Comparison of ENCODE assay signal across 8 cellular contexts in genomic region chr3:69439683-69440270, GRCh38. TPM values are rescaled to one million over a fixed set of nuclear protein-coding genes. Genes with fewer than 3 reads are reported as not detected.
DNase-seq lines count a peak whose midpoint lies in the region; ATAC-seq, FAIRE-seq and TF ChIP-seq lines count a peak whose summit lies in the region.

No MANE protein-coding gene starts in this region.

- H3K27ac ChIP-seq in GM23248 = no peak overlapping the region
- H3K27ac ChIP-seq in keratinocyte (ENCODE audit: control insufficient read depth, insufficient read depth, low read length) = no peak overlapping the region

- H3K9me2 ChIP-seq in GM23248 (ENCODE audit: insufficient read depth) = no peaks in the 10 kb centered on the region

- no peak for FAIRE-seq in keratinocyte (lab: Jason Lieb, UNC)

- 0% methylated on average over 1 of the region's 1 CpG for WGBS in GM23248 (ENCODE audit: low coverage in 1 of 2, low lambda C conversion rate in 2 of 2, missing lambda C conversion rate in 2 of 2), 2 experiments

- no peaks in the 10 kb centered on the region for H3K9me3 ChIP-seq in GM23248 (ENCODE audit: low read depth)
- no peaks in the 10 kb centered on the region for H3K9me3 ChIP-seq in keratinocyte (ENCODE audit: control insufficient read depth, low read depth, low read length)

- H4K20me1 ChIP-seq in GM23248 (ENCODE audit: insufficient read depth) (no peaks in the 10 kb centered on the region), keratinocyte (ENCODE audit: control insufficient read depth, extremely low read depth, insufficient read depth, low read length) (peaks cover 3% of the 10 kb centered on the region)

- H3K4me1 ChIP-seq in GM23248 (ENCODE audit: insufficient read depth) (no peaks in the 10 kb centered on the region), keratinocyte (ENCODE audit: control insufficient read depth, extremely low read depth, insufficient read depth, low read length) (peaks cover 5% of the 10 kb centered on the region)

- dilution Hi-C loops in keratinocyte (cut with MboI; ENCODE audit: extremely low pct_ligation_motif_present, low sequenced_read_pairs) = no loop called here

- H3K79me2 ChIP-seq in GM23248 (ENCODE audit: insufficient read depth) (no peaks in the 10 kb centered on the region), keratinocyte (ENCODE audit: control insufficient read depth, insufficient read depth, low read length) (peaks cover 91% of the 10 kb centered on the region)

- TF ChIP-seq CTCF in AG09309 (IDR thresholded peaks at IDR 0.05; ENCODE audit: control insufficient read depth, insufficient read depth, low read depth, low read length, missing control alignments) (peak; percentile 70), astrocyte of the cerebellum (IDR thresholded peaks at IDR 0.05; ENCODE audit: low read depth, low read length, missing control alignments) (peak; percentile 61), keratinocyte (optimal IDR thresholded peaks at IDR 0.05 in 1 of 3, IDR thresholded peaks at IDR 0.05 in 1 of 3, conservative IDR thresholded peaks at IDR 0.05 in 1 of 3; ENCODE audit: extremely low read depth in 1 of 3, insufficient read depth in 2 of 3, low read length in 3 of 3) (peak in 2 of 3 experiments; percentile 47)

- peak overlapping the region; percentile 46 for H2AFZ ChIP-seq in GM23248
- no peak overlapping the region for H2AFZ ChIP-seq in keratinocyte (ENCODE audit: control insufficient read depth, low read length)

- no peak overlapping the region for H3K9ac ChIP-seq in GM23248
- H3K9ac ChIP-seq in keratinocyte (ENCODE audit: control insufficient read depth, extremely low read depth, insufficient read depth, low read length) = no peak overlapping the region

- DNase-seq in AG09309 (ENCODE audit: low read depth) = no peak
- peak; percentile 62 for DNase-seq in GM23248
- no peak for DNase-seq in astrocyte of the cerebellum (ENCODE audit: low read depth)
- no peak for DNase-seq in keratinocyte (ENCODE audit: low read depth, low spot score)
- no peak for DNase-seq in NCI-H446 (lab: John Stamatoyannopoulos, UW)
- no peak for DNase-seq in middle frontal gyrus (ENCODE audit: extremely low spot score, low spot score)

- H3K27me3 ChIP-seq in GM23248 (replicated peaks; ENCODE audit: insufficient read depth) = no peaks in the 10 kb centered on the region; the same call in 1 of the 2 replicates
- H3K27me3 ChIP-seq in keratinocyte (ENCODE audit: control insufficient read depth, extremely low read depth, insufficient read depth, low read length) = no peaks in the 10 kb centered on the region

- H3K4me3 ChIP-seq in AG09309 (ENCODE audit: control insufficient read depth, low read depth, low read length) = no peak overlapping the region
- peak overlapping the region; percentile 33; the same call in 1 of the 2 replicates for H3K4me3 ChIP-seq in GM23248
- H3K4me3 ChIP-seq in astrocyte of the cerebellum (ENCODE audit: low read depth, low read length) = no peak overlapping the region
- no peak overlapping the region for H3K4me3 ChIP-seq in keratinocyte (ENCODE audit: control insufficient read depth in 2 of 3, extremely low read depth in 1 of 3, insufficient read depth in 2 of 3, low read depth in 1 of 3, low read length in 3 of 3)

- no peak for ATAC-seq in HG02623 (IDR thresholded peaks at IDR 0.05; ENCODE audit: unreplicated experiment)
- ATAC-seq in HG02973 (IDR thresholded peaks at IDR 0.05; ENCODE audit: unreplicated experiment) = no peak

- peaks cover 2% of the 10 kb centered on the region for H3K9me1 ChIP-seq in keratinocyte (ENCODE audit: control insufficient read depth, extremely low read depth, insufficient read depth, low read length)

- H3K4me2 ChIP-seq in GM23248 (ENCODE audit: unreplicated experiment) (no peak overlapping the region), keratinocyte (ENCODE audit: control insufficient read depth, extremely low read depth, insufficient read depth, low read depth, low read length) (no peak overlapping the region)

- H3F3A ChIP-seq in GM23248 (ENCODE audit: insufficient read depth) = no peaks in the 10 kb centered on the region

- H3K36me3 ChIP-seq in GM23248 (ENCODE audit: low read depth) = no peaks in the 10 kb centered on the region
- no peaks in the 10 kb centered on the region for H3K36me3 ChIP-seq in keratinocyte (ENCODE audit: control insufficient read depth in 2 of 2, extremely low read depth in 1 of 2, insufficient read depth in 2 of 2, low read length in 2 of 2)

- in situ Hi-C loops in GM23248 (cut with MboI) (no loop called here), astrocyte of the cerebellum (cut with HindIII; ENCODE audit: low sequenced_read_pairs) (no loop called here)

RNA-seq across cellular contexts. Expression of gene FRMD4B, which starts 53.9 kb away (rescaled TPM):
- not detected in 2 replicates for total RNA-seq in GM23248 (2014; rRNA removed; shearing (Covaris generic))
- 0.06 TPM in 1 of 2 replicates, not detected in the other for polyA plus RNA-seq in GM23248 (2016; fragmentation: Nextera tagmentation; extraction: Ambion mirVana)
- polyA plus RNA-seq in keratinocyte = 34.7 to 48.3 TPM (median 48.0 TPM) in 3 replicates
- 27.1 TPM for polyA plus RNA-seq in keratinocyte (2011; ENCODE audit: low read depth)
- polyA plus RNA-seq in keratinocyte (2011; cell fraction: cytosol; rRNA removed) = 24.3 and 38.0 TPM in 2 replicates
- 57.8 and 61.8 TPM in 2 replicates for polyA plus RNA-seq in keratinocyte (2011; cell fraction: nucleus; rRNA removed)
- polyA plus RNA-seq in keratinocyte (2012; ENCODE audit: low replicate concordance) = 34.0 and 37.6 TPM in 2 replicates
- 49.1 to 82.5 TPM (median 65.5 TPM) in 3 replicates for polyA minus RNA-seq in keratinocyte
- polyA minus RNA-seq in keratinocyte (2011; cell fraction: cytosol; rRNA and poly(A)+ RNA removed) = 30.9 TPM
- 75.4 and 151 TPM in 2 replicates for polyA minus RNA-seq in keratinocyte (2011; cell fraction: nucleus; rRNA and poly(A)+ RNA removed)

Comparison
In these comparisons a context has a peak if more than half of its experiments do, and no peak if none do; other contexts are left out.
1. RNA of gene FRMD4B, which starts 53.9 kb away (polyA plus RNA-seq): 24.3 to 61.8 TPM in keratinocyte; 0.06 TPM in GM23248; every median in the first group is over 10 times any median in the second.
2. Peak in every context shown above with its lines, with median percentiles within 50 percentile points of each other: CTCF ChIP-seq.